ENCODE assay signal across 36 cellular contexts in genomic region chr14:64602826-64603225, GRCh38. TPM values are rescaled to one million over a fixed set of nuclear protein-coding genes. Genes with fewer than 3 reads are reported as not detected.
"Had no signal": no experiment of that assay in that cellular context is flagged by ENCODE, and none has a peak within 500 bp of the region (broad histone marks: within the 10 kb centered on the region; RNA-seq: fewer than 3 reads in every experiment).

No MANE protein-coding gene starts in this region.

- H3K9me3 ChIP-seq: ascending aorta had no signal

- H3K27ac ChIP-seq: ascending aorta, cardiac muscle cell, PC-9, RWPE1, WERI-Rb-1 had no signal

- H3K4me1 ChIP-seq: ascending aorta had no signal

- DNase-seq: activated CD4-positive, alpha-beta memory T cell treated with anti-CD3 and anti-CD28 coated beads, Interleukin-2, amount 10 ng/mL, durations not matched to agents 7 days and 5 days; activated CD4-positive, alpha-beta T cell treated with anti-CD3 and anti-CD28 coated beads for 1 hour; activated CD4-positive, alpha-beta T cell treated with anti-CD3 and anti-CD28 coated beads for 48 hours; activated CD4-positive, CD25-positive, alpha-beta regulatory T cell; activated CD8-positive, alpha-beta memory T cell treated with anti-CD3 and anti-CD28 coated beads for 24 hours; activated CD8-positive, alpha-beta memory T cell treated with anti-CD3 and anti-CD28 coated beads, Interleukin-2, amount 10 ng/mL, durations not matched to agents 7 days and 5 days; activated effector memory CD4-positive, alpha-beta T cell treated with anti-CD3 and anti-CD28 coated beads, Interleukin-2, amount 50 U/mL, for 16 hours; activated naive CD4-positive, alpha-beta T cell; activated naive CD4-positive, alpha-beta T cell treated with anti-CD3 and anti-CD28 coated beads, Interleukin-2, amount 50 U/mL, for 16 hours; activated naive CD8-positive, alpha-beta T cell treated with anti-CD3 and anti-CD28 coated beads for 36 hours; activated T-cell treated with anti-CD3 and anti-CD28 coated beads, Interleukin-2, amount 50 U/mL, for 1 hour; activated T-cell treated with anti-CD3 and anti-CD28 coated beads, Interleukin-2, amount 50 U/mL, for 72 hours; amniotic stem cell; Karpas-422; KBM-7; MM.1S; MV-4-11; NCI-H1092 treated with DMSO at 0.1 percent for 48 hours; NCI-H187 treated with DMSO at 0.1 percent for 48 hours; NCI-H345; NCI-H526 treated with DMSO at 0.1 percent for 48 hours; NK-92 treated with Interleukin-12 subunit alpha and Interleukin-12 subunit beta, amount 100 ng/mL, for 24 hours; PC-9; SIG-M5; T-helper 1 cell; T-helper 2 cell; T-helper 9 cell; WERI-Rb-1 had no signal

- H3K4me3 ChIP-seq: ascending aorta, cardiac muscle cell, PC-9 had no signal

- ATAC-seq: activated CD8-positive, alpha-beta memory T cell treated with anti-CD3 and anti-CD28 coated beads, Interleukin-2, amount 10 ng/mL, durations not matched to agents 7 days and 5 days; activated T-cell treated with anti-CD3 and anti-CD28 coated beads, Interleukin-2, amount 50 U/mL, for 72 hours; activated T-helper 17 cell treated with anti-CD3 and anti-CD28 coated beads, Interleukin-2, amount 50 U/mL, for 72 hours; Right ventricle myocardium inferior; SK-N-SH treated with all-trans-retinoic acid at 6 μM for 48 hours had no signal

- FAIRE-seq: RCC 7860 had no signal

- H3K4me2 ChIP-seq: PC-9 had no signal

RNA-seq across cellular contexts. Expression of gene PPP1R36, which starts 53.1 kb away (rescaled TPM):
- total RNA-seq: activated CD8-positive, alpha-beta memory T cell treated with anti-CD3 and anti-CD28 coated beads, Interleukin-2, amount 10 ng/mL, durations not matched to agents 7 days and 5 days; activated T-helper 17 cell treated with anti-CD3 and anti-CD28 coated beads, Interleukin-2, amount 50 U/mL, for 72 hours; ascending aorta; cardiac muscle cell; PC-9; Right ventricle myocardium inferior; SK-MEL-5 had no signal
